18 cellular contexts compared by ENCODE assay signal in the genomic region with DNA sequence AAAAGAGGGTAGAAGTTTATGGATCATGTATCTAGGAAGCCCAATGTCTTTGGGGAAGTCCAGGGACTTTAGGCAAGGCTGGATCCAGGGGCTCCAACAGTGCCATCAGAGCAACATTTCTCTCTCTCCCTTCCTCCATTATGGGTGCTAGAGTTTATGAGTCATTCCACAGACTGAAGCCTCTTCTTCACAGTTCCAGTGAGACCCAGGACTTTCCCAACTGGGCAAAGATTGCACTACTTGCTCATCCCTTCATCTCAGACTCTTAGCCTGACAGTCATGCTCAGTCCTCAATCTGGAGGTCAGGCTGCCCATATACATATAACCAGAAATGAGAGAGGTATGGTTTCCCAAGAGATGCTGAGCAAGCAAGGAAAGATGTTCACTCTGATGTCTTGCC.
DNase-seq lines count a peak whose midpoint lies in the region; ATAC-seq and TF ChIP-seq lines count a peak whose summit lies in the region.
"Had no signal": no experiment of that assay in that cellular context is flagged by ENCODE, and none has a peak within 500 bp of the region (broad histone marks: within the 10 kb centered on the region; RNA-seq: fewer than 3 reads in every experiment).

No MANE protein-coding gene starts in this region.

- H3K4me3 Mint-ChIP-seq in T-helper 17 cell: no peak overlapping the region
- H3K4me3 Mint-ChIP-seq: GM23338, IgD-negative memory B cell had no signal

- peaks cover 16% of the 10 kb centered on the region for H3K4me1 ChIP-seq in vagina
- H3K4me1 ChIP-seq: SJCRH30 had no signal

- TF ChIP-seq POLR2A in vagina (IDR thresholded peaks at IDR 0.05): no peak

- no peak overlapping the region for H3K27ac ChIP-seq in vagina
- H3K27ac ChIP-seq: SJCRH30 had no signal

- no peak overlapping the region for H3K27ac Mint-ChIP-seq in T-helper 17 cell
- H3K27ac Mint-ChIP-seq: GM23338, IgD-negative memory B cell had no signal

- H3K36me3 ChIP-seq in vagina: no peaks in the 10 kb centered on the region
- H3K36me3 ChIP-seq: SJCRH30 had no signal

- H3K36me3 Mint-ChIP-seq in T-helper 17 cell (ENCODE audit: low read depth): no peaks in the 10 kb centered on the region
- H3K36me3 Mint-ChIP-seq: IgD-negative memory B cell had no signal

- H3K4me3 ChIP-seq in vagina: no peak overlapping the region
- H3K4me3 ChIP-seq: GM23338, SJCRH30 had no signal

- H3K4me1 Mint-ChIP-seq in T-helper 17 cell: no peaks in the 10 kb centered on the region
- H3K4me1 Mint-ChIP-seq: GM23338 had no signal

- H3K9me3 ChIP-seq in T-helper 17 cell (ENCODE audit: control insufficient read depth, low read length, poor library complexity, severe bottlenecking): no peaks in the 10 kb centered on the region
- no peaks in the 10 kb centered on the region for H3K9me3 ChIP-seq in vagina
- H3K9me3 ChIP-seq: SJCRH30 had no signal

- no peaks in the 10 kb centered on the region for H3K27me3 ChIP-seq in vagina
- H3K27me3 ChIP-seq: SJCRH30 had no signal

- H3K27me3 Mint-ChIP-seq in T-helper 17 cell: peaks cover 34% of the 10 kb centered on the region

- ATAC-seq in HG02588 (IDR thresholded peaks at IDR 0.05; ENCODE audit: unreplicated experiment) (peak; percentile 53), T-helper 17 cell (no peak)
- ATAC-seq: GM23338, HCT116 had no signal

- no peak for TF ChIP-seq CTCF in vagina (IDR thresholded peaks at IDR 0.05)

- DNase-seq in EH (ENCODE audit: low read depth) (peak; percentile 59), M059J (ENCODE audit: low read depth) (peak; percentile 44), iris pigment epithelial cell (ENCODE audit: low read depth) (peak; percentile 59), T-helper 17 cell (no peak), ureter (ENCODE audit: low spot score) (no peak), vagina (ENCODE audit: extremely low spot score in 2 of 2) (no peak)
- no peak for DNase-seq in activated effector memory CD4-positive, alpha-beta T cell treated with anti-CD3 and anti-CD28 coated beads, Interleukin-2, amount 50 U/mL, for 16 hours
- DNase-seq: MV-4-11, NCI-H1417 treated with DMSO at 0.1 percent for 48 hours, NCI-H1930, NCI-H2171, NCI-H446 treated with DMSO at 0.1 percent for 48 hours, NCI-H774, SJCRH30 had no signal

- intact Hi-C loops in vagina (cut with DNase I): no loop called here

Comparison
In these comparisons a context has a peak if more than half of its experiments do, and no peak if none do; other contexts are left out.
1. DNase-seq: peak in EH (single experiment), M059J (single experiment) and iris pigment epithelial cell (single experiment); none in T-helper 17 cell (0 of 3), ureter (single experiment), vagina (0 of 2) and activated effector memory CD4-positive, alpha-beta T cell treated with anti-CD3 and anti-CD28 coated beads, Interleukin-2, amount 50 U/mL, for 16 hours (single experiment).